1 cellular context compared by ENCODE assay signal in the genomic region with DNA sequence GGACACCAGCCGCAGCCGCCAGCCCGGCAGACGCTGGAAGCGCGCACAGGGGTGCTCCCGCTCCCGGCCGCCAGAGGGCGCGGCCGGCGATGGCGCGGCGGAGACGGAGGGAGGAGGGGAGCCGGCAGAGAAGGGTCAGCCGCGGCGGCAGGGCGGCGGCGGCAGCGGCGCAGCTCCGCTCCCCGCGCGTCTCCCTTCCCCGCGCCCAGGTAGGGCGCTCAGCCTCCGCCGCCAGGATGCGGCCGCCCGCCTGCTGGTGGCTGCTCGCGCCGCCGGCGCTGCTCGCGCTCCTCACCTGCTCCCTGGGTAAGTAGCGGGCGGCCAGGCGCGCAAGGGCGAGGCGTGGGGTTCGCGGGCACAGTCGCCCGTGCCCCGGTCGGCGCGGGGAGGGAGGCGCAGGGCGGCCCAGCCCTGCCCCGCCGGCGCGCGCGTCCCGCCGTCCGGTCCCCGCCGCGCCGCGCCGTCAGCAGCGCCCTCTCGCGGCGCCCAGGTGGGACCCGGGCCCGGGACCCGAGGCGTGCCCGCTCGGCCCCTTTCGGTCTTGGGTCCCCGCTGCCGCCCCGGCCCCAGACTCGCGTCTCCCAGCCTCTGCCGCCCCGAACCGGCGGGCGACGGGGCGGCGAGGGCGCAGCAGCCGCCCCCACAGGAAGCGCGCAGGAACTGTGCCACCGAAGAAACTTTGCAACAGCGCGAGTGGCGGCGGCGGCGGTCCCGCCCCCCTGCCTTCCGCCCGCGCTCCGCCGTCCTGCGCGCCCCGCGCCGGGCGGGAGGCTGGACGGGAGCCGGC.
TF ChIP-seq lines count a peak whose summit lies in the region.

A gene (plus strand): TSS at position 127 of the 787 bp plus-strand sequence. CDS start 110 bp downstream, at position 237.

TF ChIP-seq in HepG2, 621 proteins besides CTCF, POLR2A, EP300 and RAD21 (continued from another document and continues in another):
- TF ChIP-seq, protein P1, sequence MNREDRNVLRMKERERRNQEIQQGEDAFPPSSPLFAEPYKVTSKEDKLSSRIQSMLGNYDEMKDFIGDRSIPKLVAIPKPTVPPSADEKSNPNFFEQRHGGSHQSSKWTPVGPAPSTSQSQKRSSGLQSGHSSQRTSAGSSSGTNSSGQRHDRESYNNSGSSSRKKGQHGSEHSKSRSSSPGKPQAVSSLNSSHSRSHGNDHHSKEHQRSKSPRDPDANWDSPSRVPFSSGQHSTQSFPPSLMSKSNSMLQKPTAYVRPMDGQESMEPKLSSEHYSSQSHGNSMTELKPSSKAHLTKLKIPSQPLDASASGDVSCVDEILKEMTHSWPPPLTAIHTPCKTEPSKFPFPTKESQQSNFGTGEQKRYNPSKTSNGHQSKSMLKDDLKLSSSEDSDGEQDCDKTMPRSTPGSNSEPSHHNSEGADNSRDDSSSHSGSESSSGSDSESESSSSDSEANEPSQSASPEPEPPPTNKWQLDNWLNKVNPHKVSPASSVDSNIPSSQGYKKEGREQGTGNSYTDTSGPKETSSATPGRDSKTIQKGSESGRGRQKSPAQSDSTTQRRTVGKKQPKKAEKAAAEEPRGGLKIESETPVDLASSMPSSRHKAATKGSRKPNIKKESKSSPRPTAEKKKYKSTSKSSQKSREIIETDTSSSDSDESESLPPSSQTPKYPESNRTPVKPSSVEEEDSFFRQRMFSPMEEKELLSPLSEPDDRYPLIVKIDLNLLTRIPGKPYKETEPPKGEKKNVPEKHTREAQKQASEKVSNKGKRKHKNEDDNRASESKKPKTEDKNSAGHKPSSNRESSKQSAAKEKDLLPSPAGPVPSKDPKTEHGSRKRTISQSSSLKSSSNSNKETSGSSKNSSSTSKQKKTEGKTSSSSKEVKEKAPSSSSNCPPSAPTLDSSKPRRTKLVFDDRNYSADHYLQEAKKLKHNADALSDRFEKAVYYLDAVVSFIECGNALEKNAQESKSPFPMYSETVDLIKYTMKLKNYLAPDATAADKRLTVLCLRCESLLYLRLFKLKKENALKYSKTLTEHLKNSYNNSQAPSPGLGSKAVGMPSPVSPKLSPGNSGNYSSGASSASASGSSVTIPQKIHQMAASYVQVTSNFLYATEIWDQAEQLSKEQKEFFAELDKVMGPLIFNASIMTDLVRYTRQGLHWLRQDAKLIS (CRISPR knock-in tag; IDR thresholded peaks at IDR 0.05), result no peak
- no peak for TF ChIP-seq ZC3H4 (CRISPR knock-in tag; IDR thresholded peaks at IDR 0.05; ENCODE audit: borderline replicate concordance)
- no peak for TF ChIP-seq ATF1 (CRISPR knock-in tag; IDR thresholded peaks at IDR 0.05)
- no peak for TF ChIP-seq SMAD3 (CRISPR knock-in tag; IDR thresholded peaks at IDR 0.05)
- TF ChIP-seq MIER2 (CRISPR knock-in tag; IDR thresholded peaks at IDR 0.05), result no peak
- no peak for TF ChIP-seq TOPORS (CRISPR knock-in tag; IDR thresholded peaks at IDR 0.05)
- TF ChIP-seq MYC (CRISPR knock-in tag; IDR thresholded peaks at IDR 0.05; ENCODE audit: borderline replicate concordance), result peak; percentile 27; the same call in 1 of the 2 replicates
- TF ChIP-seq SIN3A (IDR thresholded peaks at IDR 0.05; ENCODE audit: borderline replicate concordance, low read depth, low read length), result no peak; the same call in 1 of the 2 replicates
- TF ChIP-seq NFIB (CRISPR knock-in tag; IDR thresholded peaks at IDR 0.05; ENCODE audit: borderline replicate concordance), result no peak
- TF ChIP-seq, protein P2, sequence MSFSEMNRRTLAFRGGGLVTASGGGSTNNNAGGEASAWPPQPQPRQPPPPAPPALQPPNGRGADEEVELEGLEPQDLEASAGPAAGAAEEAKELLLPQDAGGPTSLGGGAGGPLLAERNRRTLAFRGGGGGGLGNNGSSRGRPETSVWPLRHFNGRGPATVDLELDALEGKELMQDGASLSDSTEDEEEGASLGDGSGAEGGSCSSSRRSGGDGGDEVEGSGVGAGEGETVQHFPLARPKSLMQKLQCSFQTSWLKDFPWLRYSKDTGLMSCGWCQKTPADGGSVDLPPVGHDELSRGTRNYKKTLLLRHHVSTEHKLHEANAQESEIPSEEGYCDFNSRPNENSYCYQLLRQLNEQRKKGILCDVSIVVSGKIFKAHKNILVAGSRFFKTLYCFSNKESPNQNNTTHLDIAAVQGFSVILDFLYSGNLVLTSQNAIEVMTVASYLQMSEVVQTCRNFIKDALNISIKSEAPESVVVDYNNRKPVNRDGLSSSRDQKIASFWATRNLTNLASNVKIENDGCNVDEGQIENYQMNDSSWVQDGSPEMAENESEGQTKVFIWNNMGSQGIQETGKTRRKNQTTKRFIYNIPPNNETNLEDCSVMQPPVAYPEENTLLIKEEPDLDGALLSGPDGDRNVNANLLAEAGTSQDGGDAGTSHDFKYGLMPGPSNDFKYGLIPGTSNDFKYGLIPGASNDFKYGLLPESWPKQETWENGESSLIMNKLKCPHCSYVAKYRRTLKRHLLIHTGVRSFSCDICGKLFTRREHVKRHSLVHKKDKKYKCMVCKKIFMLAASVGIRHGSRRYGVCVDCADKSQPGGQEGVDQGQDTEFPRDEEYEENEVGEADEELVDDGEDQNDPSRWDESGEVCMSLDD (CRISPR knock-in tag; IDR thresholded peaks at IDR 0.05; ENCODE audit: borderline replicate concordance), result no peak
- no peak for TF ChIP-seq MAFK (conservative IDR thresholded peaks at IDR 0.05 in 1 of 2, IDR thresholded peaks at IDR 0.05 in 1 of 2; ENCODE audit: low read length in 2 of 2)
- TF ChIP-seq, protein P3, sequence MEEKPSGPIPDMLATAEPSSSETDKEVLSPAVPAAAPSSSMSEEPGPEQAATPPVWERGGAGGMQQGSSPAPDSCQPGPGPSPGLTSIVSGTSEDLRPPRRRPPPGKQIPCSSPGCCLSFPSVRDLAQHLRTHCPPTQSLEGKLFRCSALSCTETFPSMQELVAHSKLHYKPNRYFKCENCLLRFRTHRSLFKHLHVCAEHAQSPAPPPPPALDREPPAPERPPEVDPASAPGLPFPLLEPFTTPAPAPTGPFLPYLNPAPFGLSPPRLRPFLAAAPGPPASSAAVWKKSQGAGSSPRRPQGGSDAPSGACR (CRISPR knock-in tag; IDR thresholded peaks at IDR 0.05), result no peak
- TF ChIP-seq, protein P4, sequence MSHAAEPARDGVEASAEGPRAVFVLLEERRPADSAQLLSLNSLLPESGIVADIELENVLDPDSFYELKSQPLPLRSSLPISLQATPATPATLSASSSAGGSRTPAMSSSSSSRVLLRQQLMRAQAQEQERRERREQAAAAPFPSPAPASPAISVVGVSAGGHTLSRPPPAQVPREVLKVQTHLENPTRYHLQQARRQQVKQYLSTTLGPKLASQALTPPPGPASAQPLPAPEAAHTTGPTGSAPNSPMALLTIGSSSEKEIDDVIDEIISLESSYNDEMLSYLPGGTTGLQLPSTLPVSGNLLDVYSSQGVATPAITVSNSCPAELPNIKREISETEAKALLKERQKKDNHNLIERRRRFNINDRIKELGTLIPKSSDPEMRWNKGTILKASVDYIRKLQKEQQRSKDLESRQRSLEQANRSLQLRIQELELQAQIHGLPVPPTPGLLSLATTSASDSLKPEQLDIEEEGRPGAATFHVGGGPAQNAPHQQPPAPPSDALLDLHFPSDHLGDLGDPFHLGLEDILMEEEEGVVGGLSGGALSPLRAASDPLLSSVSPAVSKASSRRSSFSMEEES (CRISPR knock-in tag; IDR thresholded peaks at IDR 0.05), result no peak
- TF ChIP-seq ZNF558 (CRISPR knock-in tag; IDR thresholded peaks at IDR 0.05; ENCODE audit: borderline replicate concordance), result no peak
- no peak for TF ChIP-seq ZNF451 (CRISPR knock-in tag; IDR thresholded peaks at IDR 0.05)
- no peak for TF ChIP-seq KAT7 (CRISPR knock-in tag; IDR thresholded peaks at IDR 0.05; ENCODE audit: borderline replicate concordance)
- TF ChIP-seq TBL1XR1 (IDR thresholded peaks at IDR 0.05; ENCODE audit: borderline replicate concordance, low read length, partially characterized antibody), result no peak
- TF ChIP-seq HNF4G (IDR thresholded peaks at IDR 0.05; ENCODE audit: borderline replicate concordance, low read depth, low read length), result no peak
- TF ChIP-seq HNF4G (CRISPR knock-in tag; IDR thresholded peaks at IDR 0.05; ENCODE audit: borderline replicate concordance, low read depth), result no peak
- no peak for TF ChIP-seq GATAD1 (CRISPR knock-in tag; IDR thresholded peaks at IDR 0.05)
- no peak for TF ChIP-seq ZNF772 (CRISPR knock-in tag; IDR thresholded peaks at IDR 0.05)
- no peak for TF ChIP-seq SMAD9 (CRISPR knock-in tag; IDR thresholded peaks at IDR 0.05)
- no peak for TF ChIP-seq SRSF1 (optimal IDR thresholded peaks at IDR 0.05; ENCODE audit: low read depth, low read length)
- TF ChIP-seq ZNF614 (CRISPR knock-in tag; IDR thresholded peaks at IDR 0.05; ENCODE audit: borderline replicate concordance), result no peak
- no peak; the same call in 1 of the 2 replicates for TF ChIP-seq ZIK1 (CRISPR knock-in tag; IDR thresholded peaks at IDR 0.05; ENCODE audit: borderline replicate concordance, low read depth)
- no peak for TF ChIP-seq HDAC1 (CRISPR knock-in tag; IDR thresholded peaks at IDR 0.05)
- no peak for TF ChIP-seq FLYWCH1 (CRISPR knock-in tag; IDR thresholded peaks at IDR 0.05)
- no peak for TF ChIP-seq ZNF530 (CRISPR knock-in tag; IDR thresholded peaks at IDR 0.05; ENCODE audit: low read depth)
- TF ChIP-seq PHF20 (CRISPR knock-in tag; IDR thresholded peaks at IDR 0.05), result no peak
- TF ChIP-seq KMT2A (CRISPR knock-in tag; IDR thresholded peaks at IDR 0.05), result no peak; the same call in 1 of the 2 replicates
- TF ChIP-seq, protein P5, sequence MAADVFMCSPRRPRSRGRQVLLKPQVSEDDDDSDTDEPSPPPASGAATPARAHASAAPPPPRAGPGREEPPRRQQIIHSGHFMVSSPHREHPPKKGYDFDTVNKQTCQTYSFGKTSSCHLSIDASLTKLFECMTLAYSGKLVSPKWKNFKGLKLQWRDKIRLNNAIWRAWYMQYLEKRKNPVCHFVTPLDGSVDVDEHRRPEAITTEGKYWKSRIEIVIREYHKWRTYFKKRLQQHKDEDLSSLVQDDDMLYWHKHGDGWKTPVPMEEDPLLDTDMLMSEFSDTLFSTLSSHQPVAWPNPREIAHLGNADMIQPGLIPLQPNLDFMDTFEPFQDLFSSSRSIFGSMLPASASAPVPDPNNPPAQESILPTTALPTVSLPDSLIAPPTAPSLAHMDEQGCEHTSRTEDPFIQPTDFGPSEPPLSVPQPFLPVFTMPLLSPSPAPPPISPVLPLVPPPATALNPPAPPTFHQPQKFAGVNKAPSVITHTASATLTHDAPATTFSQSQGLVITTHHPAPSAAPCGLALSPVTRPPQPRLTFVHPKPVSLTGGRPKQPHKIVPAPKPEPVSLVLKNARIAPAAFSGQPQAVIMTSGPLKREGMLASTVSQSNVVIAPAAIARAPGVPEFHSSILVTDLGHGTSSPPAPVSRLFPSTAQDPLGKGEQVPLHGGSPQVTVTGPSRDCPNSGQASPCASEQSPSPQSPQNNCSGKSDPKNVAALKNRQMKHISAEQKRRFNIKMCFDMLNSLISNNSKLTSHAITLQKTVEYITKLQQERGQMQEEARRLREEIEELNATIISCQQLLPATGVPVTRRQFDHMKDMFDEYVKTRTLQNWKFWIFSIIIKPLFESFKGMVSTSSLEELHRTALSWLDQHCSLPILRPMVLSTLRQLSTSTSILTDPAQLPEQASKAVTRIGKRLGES (CRISPR knock-in tag; IDR thresholded peaks at IDR 0.05; ENCODE audit: borderline replicate concordance), result no peak
- no peak for TF ChIP-seq HNRNPL (IDR thresholded peaks at IDR 0.05; ENCODE audit: low read depth, low read length)
- TF ChIP-seq, protein P6, sequence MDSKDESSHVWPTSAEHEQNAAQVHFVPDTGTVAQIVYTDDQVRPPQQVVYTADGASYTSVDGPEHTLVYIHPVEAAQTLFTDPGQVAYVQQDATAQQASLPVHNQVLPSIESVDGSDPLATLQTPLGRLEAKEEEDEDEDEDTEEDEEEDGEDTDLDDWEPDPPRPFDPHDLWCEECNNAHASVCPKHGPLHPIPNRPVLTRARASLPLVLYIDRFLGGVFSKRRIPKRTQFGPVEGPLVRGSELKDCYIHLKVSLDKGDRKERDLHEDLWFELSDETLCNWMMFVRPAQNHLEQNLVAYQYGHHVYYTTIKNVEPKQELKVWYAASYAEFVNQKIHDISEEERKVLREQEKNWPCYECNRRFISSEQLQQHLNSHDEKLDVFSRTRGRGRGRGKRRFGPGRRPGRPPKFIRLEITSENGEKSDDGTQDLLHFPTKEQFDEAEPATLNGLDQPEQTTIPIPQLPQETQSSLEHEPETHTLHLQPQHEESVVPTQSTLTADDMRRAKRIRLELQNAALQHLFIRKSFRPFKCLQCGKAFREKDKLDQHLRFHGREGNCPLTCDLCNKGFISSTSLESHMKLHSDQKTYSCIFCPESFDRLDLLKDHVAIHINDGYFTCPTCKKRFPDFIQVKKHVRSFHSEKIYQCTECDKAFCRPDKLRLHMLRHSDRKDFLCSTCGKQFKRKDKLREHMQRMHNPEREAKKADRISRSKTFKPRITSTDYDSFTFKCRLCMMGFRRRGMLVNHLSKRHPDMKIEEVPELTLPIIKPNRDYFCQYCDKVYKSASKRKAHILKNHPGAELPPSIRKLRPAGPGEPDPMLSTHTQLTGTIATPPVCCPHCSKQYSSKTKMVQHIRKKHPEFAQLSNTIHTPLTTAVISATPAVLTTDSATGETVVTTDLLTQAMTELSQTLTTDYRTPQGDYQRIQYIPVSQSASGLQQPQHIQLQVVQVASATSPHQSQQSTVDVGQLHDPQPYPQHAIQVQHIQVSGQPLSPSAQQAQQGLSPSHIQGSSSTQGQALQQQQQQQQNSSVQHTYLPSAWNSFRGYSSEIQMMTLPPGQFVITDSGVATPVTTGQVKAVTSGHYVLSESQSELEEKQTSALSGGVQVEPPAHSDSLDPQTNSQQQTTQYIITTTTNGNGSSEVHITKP (CRISPR knock-in tag; IDR thresholded peaks at IDR 0.05; ENCODE audit: low read depth), result no peak
- TF ChIP-seq ATAD3A (CRISPR knock-in tag; IDR thresholded peaks at IDR 0.05), result no peak
- TF ChIP-seq ZNF713 (CRISPR knock-in tag; IDR thresholded peaks at IDR 0.05), result no peak
- TF ChIP-seq, protein P7, sequence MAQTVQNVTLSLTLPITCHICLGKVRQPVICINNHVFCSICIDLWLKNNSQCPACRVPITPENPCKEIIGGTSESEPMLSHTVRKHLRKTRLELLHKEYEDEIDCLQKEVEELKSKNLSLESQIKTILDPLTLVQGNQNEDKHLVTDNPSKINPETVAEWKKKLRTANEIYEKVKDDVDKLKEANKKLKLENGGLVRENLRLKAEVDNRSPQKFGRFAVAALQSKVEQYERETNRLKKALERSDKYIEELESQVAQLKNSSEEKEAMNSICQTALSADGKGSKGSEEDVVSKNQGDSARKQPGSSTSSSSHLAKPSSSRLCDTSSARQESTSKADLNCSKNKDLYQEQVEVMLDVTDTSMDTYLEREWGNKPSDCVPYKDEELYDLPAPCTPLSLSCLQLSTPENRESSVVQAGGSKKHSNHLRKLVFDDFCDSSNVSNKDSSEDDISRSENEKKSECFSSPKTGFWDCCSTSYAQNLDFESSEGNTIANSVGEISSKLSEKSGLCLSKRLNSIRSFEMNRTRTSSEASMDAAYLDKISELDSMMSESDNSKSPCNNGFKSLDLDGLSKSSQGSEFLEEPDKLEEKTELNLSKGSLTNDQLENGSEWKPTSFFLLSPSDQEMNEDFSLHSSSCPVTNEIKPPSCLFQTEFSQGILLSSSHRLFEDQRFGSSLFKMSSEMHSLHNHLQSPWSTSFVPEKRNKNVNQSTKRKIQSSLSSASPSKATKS (CRISPR knock-in tag; IDR thresholded peaks at IDR 0.05), result no peak
- no peak for TF ChIP-seq MLLT10 (CRISPR knock-in tag; IDR thresholded peaks at IDR 0.05)
- TF ChIP-seq ZNF17 (CRISPR knock-in tag; IDR thresholded peaks at IDR 0.05), result no peak
